11 cellular contexts compared by ENCODE assay signal in genomic region chr3:13565581-13566461, GRCh38. TPM values are rescaled to one million over a fixed set of nuclear protein-coding genes. Genes with fewer than 3 reads are reported as not detected.
DNase-seq lines count a peak whose midpoint lies in the region; ATAC-seq and TF ChIP-seq lines count a peak whose summit lies in the region.
"Had no signal": no experiment of that assay in that cellular context is flagged by ENCODE, and none has a peak within 500 bp of the region (broad histone marks: within the 10 kb centered on the region; RNA-seq: fewer than 3 reads in every experiment).

No MANE protein-coding gene starts in this region.

- H3K36me3 ChIP-seq in mesenchymal stem cell (ENCODE audit: control insufficient read depth in 1 of 2, insufficient read depth in 2 of 2, low read depth in 1 of 2, low read length in 2 of 2) (peaks cover 0 to 26% of the 10 kb centered on the region in 2 experiments), testis (ENCODE audit: low read depth, missing control alignments) (no peaks in the 10 kb centered on the region), lower lobe of right lung (no peaks in the 10 kb centered on the region)

- H4K8ac ChIP-seq in mesenchymal stem cell (ENCODE audit: low read length), result no peak overlapping the region

- no peak overlapping the region for H3K4me2 ChIP-seq in mesenchymal stem cell (ENCODE audit: low read length, poor library complexity, severe bottlenecking)

- no peak overlapping the region for H3K4me3 Mint-ChIP-seq in activated T-helper 17 cell treated with anti-CD3 and anti-CD28 coated beads, Interleukin-2, amount 50 U/mL, for 72 hours

- no peak overlapping the region for H2BK15ac ChIP-seq in mesenchymal stem cell (ENCODE audit: low read depth, poor library complexity, severe bottlenecking)

- no peaks in the 10 kb centered on the region for H3K79me1 ChIP-seq in mesenchymal stem cell (replicated peaks; ENCODE audit: low read length, poor library complexity, severe bottlenecking)

- no peak overlapping the region for H3K18ac ChIP-seq in mesenchymal stem cell (ENCODE audit: low read depth in 1 of 2, low read length in 2 of 2)

- DNase-seq in Right ventricle myocardium inferior (ENCODE audit: missing footprints) (peak; percentile 45), cardiac septum (ENCODE audit: low spot score) (no peak), Right ventricle myocardium superior (no peak), mesenchymal stem cell (no peak), testis (peak; percentile 79), lower lobe of right lung (no peak)
- DNase-seq: HCEC 1CT, IMR-90, NCI-H1417 treated with DMSO at 0.1 percent for 48 hours had no signal

- H3K4me1 Mint-ChIP-seq in activated T-helper 17 cell treated with anti-CD3 and anti-CD28 coated beads, Interleukin-2, amount 50 U/mL, for 72 hours, result no peaks in the 10 kb centered on the region

- H3K4me1 ChIP-seq in mesenchymal stem cell (ENCODE audit: control insufficient read depth, insufficient read depth, low read depth, low read length) (no peaks in the 10 kb centered on the region), testis (peaks cover 49% of the 10 kb centered on the region), lower lobe of right lung (no peaks in the 10 kb centered on the region)

- peaks cover 0 to 24% of the 10 kb centered on the region in 2 experiments for H3K27me3 ChIP-seq in mesenchymal stem cell (ENCODE audit: control insufficient read depth in 1 of 2, insufficient read depth in 1 of 2, low read length in 2 of 2)
- no peaks in the 10 kb centered on the region for H3K27me3 ChIP-seq in testis
- no peaks in the 10 kb centered on the region for H3K27me3 ChIP-seq in lower lobe of right lung (ENCODE audit: low read depth)

- intact Hi-C loops in Right ventricle myocardium inferior (cut with DNase I) (loop anchor here (5.0 kb wide), 1 partner anchor 49 kb away; no protein-coding TSS in a partner anchor), cardiac septum (cut with DNase I) (no loop called here), Right ventricle myocardium superior (cut with DNase I) (loop anchor here (5.0 kb wide), 1 partner anchor 69 kb away; no protein-coding TSS in a partner anchor), testis (cut with DNase I; ENCODE audit: low total_unique reads) (no loop called here), lower lobe of right lung (cut with DNase I) (no loop called here)

- TF ChIP-seq CTCF in testis (IDR thresholded peaks at IDR 0.05) (peak in 1 of 3 experiments; percentile 17), lower lobe of right lung (IDR thresholded peaks at IDR 0.05) (no peak)

- 77% methylated on average over 14 of the region's 17 CpGs for WGBS in mesenchymal stem cell
- WGBS in testis, 2 donors, result 70 to 77% methylated on average over 13 to 17 of the region's 17 CpGs

- no peak overlapping the region for H2BK5ac ChIP-seq in mesenchymal stem cell (ENCODE audit: low read depth, low read length, poor library complexity, severe bottlenecking)

- H3K9me3 ChIP-seq in mesenchymal stem cell (ENCODE audit: control insufficient read depth, low read length), result no peaks in the 10 kb centered on the region
- no peaks in the 10 kb centered on the region for H3K9me3 ChIP-seq in testis
- H3K9me3 ChIP-seq in lower lobe of right lung, result no peaks in the 10 kb centered on the region

- H3K9me3 Mint-ChIP-seq in activated T-helper 17 cell treated with anti-CD3 and anti-CD28 coated beads, Interleukin-2, amount 50 U/mL, for 72 hours, result no peaks in the 10 kb centered on the region

- no peak for TF ChIP-seq POLR2A in testis (IDR thresholded peaks at IDR 0.05)

- peak overlapping the region; percentile 14 for H3K9ac ChIP-seq in mesenchymal stem cell (ENCODE audit: low read length)

- no peak overlapping the region for H2AK5ac ChIP-seq in mesenchymal stem cell (ENCODE audit: low read length, severe bottlenecking)

- H3K4me3 ChIP-seq in mesenchymal stem cell (ENCODE audit: insufficient read depth in 1 of 2, low read depth in 1 of 2, low read length in 2 of 2) (no peak overlapping the region), testis (no peak overlapping the region), lower lobe of right lung (no peak overlapping the region)

- H3K4ac ChIP-seq in mesenchymal stem cell (ENCODE audit: low read depth in 1 of 2, low read length in 2 of 2), result no peak overlapping the region

- peak overlapping the region in 1 of 2 experiments; percentile 61 for H3K14ac ChIP-seq in mesenchymal stem cell (ENCODE audit: low read length in 2 of 2)

- ATAC-seq in Right ventricle myocardium inferior, result peak; percentile 50
- ATAC-seq in Right ventricle myocardium superior (ENCODE audit: poor library complexity), result peak; percentile 55
- ATAC-seq in GM19328 (IDR thresholded peaks at IDR 0.05; ENCODE audit: unreplicated experiment), result no peak
- ATAC-seq in activated T-helper 17 cell treated with anti-CD3 and anti-CD28 coated beads, Interleukin-2, amount 50 U/mL, for 72 hours (replicated peaks), result no peak
- no peak for ATAC-seq in lower lobe of right lung

- H2AFZ ChIP-seq in mesenchymal stem cell (ENCODE audit: low read depth, low read length), result no peak overlapping the region

- no peak overlapping the region for H2BK12ac ChIP-seq in mesenchymal stem cell (ENCODE audit: low read length in 2 of 2)

- H2BK120ac ChIP-seq in mesenchymal stem cell (ENCODE audit: low read depth, low read length), result no peak overlapping the region

- no peak overlapping the region for H4K91ac ChIP-seq in mesenchymal stem cell (ENCODE audit: low read length)

- no peak overlapping the region for H3K27ac Mint-ChIP-seq in activated T-helper 17 cell treated with anti-CD3 and anti-CD28 coated beads, Interleukin-2, amount 50 U/mL, for 72 hours

- H3K27ac ChIP-seq in mesenchymal stem cell (ENCODE audit: low read length, poor library complexity, severe bottlenecking), result no peak overlapping the region
- H3K27ac ChIP-seq in testis, result peak overlapping the region in 1 of 2 donors; percentile 33
- no peak overlapping the region for H3K27ac ChIP-seq in lower lobe of right lung

- no peak overlapping the region for H3K23ac ChIP-seq in mesenchymal stem cell (ENCODE audit: low read length in 2 of 2)

- H3K27me3 Mint-ChIP-seq in activated T-helper 17 cell treated with anti-CD3 and anti-CD28 coated beads, Interleukin-2, amount 50 U/mL, for 72 hours, result peaks cover 11% of the 10 kb centered on the region

- no peaks in the 10 kb centered on the region for H3K36me3 Mint-ChIP-seq in activated T-helper 17 cell treated with anti-CD3 and anti-CD28 coated beads, Interleukin-2, amount 50 U/mL, for 72 hours (ENCODE audit: low read depth)

RNA-seq across cellular contexts. Expression of gene FBLN2, which starts 16.9 kb away (rescaled TPM):
- total RNA-seq in Right ventricle myocardium inferior, result 81.1 TPM
- total RNA-seq in cardiac septum, result 64.6 TPM
- 69.7 TPM for total RNA-seq in Right ventricle myocardium superior
- polyA plus RNA-seq in mesenchymal stem cell (2013, experiment 1 of 2), result 39.0 TPM
- polyA plus RNA-seq in mesenchymal stem cell (2013, experiment 2 of 2), result 37.8 TPM
- 100 to 1,000 TPM; 248 to 334 TPM for total RNA-seq in testis
- polyA plus RNA-seq in testis (ENCODE audit: insufficient read depth, low read depth, low replicate concordance), result 172 TPM
- under 1 TPM in 1 of 2 donors, not detected in 1; 0.19 TPM for total RNA-seq in activated T-helper 17 cell treated with anti-CD3 and anti-CD28 coated beads, Interleukin-2, amount 50 U/mL, for 72 hours
- total RNA-seq in lower lobe of right lung, result 40.8 TPM

Comparison
In these comparisons a context has a peak if more than half of its experiments do, and no peak if none do; other contexts are left out.
1. DNase-seq: peak in Right ventricle myocardium inferior (single experiment) and testis (single experiment); none in cardiac septum (single experiment), Right ventricle myocardium superior (single experiment), mesenchymal stem cell (single experiment) and lower lobe of right lung (single experiment).
2. intact Hi-C loops: an anchor here in Right ventricle myocardium inferior (5.0 kb wide) and Right ventricle myocardium superior (5.0 kb wide); none called in cardiac septum, testis and lower lobe of right lung.
3. ATAC-seq: peak in Right ventricle myocardium inferior (single experiment) and Right ventricle myocardium superior (single experiment); none in GM19328 (single experiment), activated T-helper 17 cell treated with anti-CD3 and anti-CD28 coated beads, Interleukin-2, amount 50 U/mL, for 72 hours (single experiment) and lower lobe of right lung (0 of 2).
4. RNA of gene FBLN2, which starts 16.9 kb away (total RNA-seq): 248 to 334 TPM in testis, 81.1 TPM in Right ventricle myocardium inferior (single experiment), 69.7 TPM in Right ventricle myocardium superior (single experiment), 64.6 TPM in cardiac septum (single experiment) and 40.8 TPM in lower lobe of right lung (single experiment); 0.19 TPM in activated T-helper 17 cell treated with anti-CD3 and anti-CD28 coated beads, Interleukin-2, amount 50 U/mL, for 72 hours; every median in the first group is over 10 times any median in the second.